14 cellular contexts compared by ENCODE assay signal in genomic region chr3:114508208-114508607, GRCh38.
DNase-seq lines count a peak whose midpoint lies in the region; ATAC-seq and TF ChIP-seq lines count a peak whose summit lies in the region.
"Had no signal": no experiment of that assay in that cellular context is flagged by ENCODE, and none has a peak within 500 bp of the region (broad histone marks: within the 10 kb centered on the region; RNA-seq: fewer than 3 reads in every experiment).

No MANE protein-coding gene starts in this region.

- ATAC-seq in left ventricle myocardium superior: peak; percentile 19
- no peak for ATAC-seq in right cardiac atrium
- ATAC-seq in gastrocnemius medialis: peak; percentile 40 to 75

- H3K4me1 ChIP-seq in right cardiac atrium (ENCODE audit: control insufficient read depth, insufficient read depth, low read length): peaks cover 5% of the 10 kb centered on the region
- H3K4me1 ChIP-seq in gastrocnemius medialis: peaks cover 71 to 73% of the 10 kb centered on the region in 2 donors
- H3K4me1 ChIP-seq: BE2C had no signal

- DNase-seq in left ventricle myocardium superior (no peak), right cardiac atrium (no peak), fibroblast of gingiva (ENCODE audit: low read depth) (peak; percentile 42), gastrocnemius medialis (no peak), ecto neural progenitor cell (ENCODE audit: low spot score) (no peak), mesenteric fat pad (ENCODE audit: low spot score) (no peak)
- no peak for DNase-seq in activated effector memory CD4-positive, alpha-beta T cell treated with Interleukin-2 at 50 U/mL for 16 hours
- DNase-seq: BE2C; C1 segment of cervical spinal cord; CD4-positive, CD25-positive, alpha-beta regulatory T cell; CD8-positive, alpha-beta memory T cell; COR-L47; HCEC 1CT had no signal

- H3K9me3 ChIP-seq in right cardiac atrium (ENCODE audit: control insufficient read depth, low read length) (no peaks in the 10 kb centered on the region), gastrocnemius medialis (no peaks in the 10 kb centered on the region)
- H3K9me3 ChIP-seq: BE2C had no signal

- 74% methylated on average over 1 of the region's 1 CpG for WGBS in right cardiac atrium

- in situ Hi-C loops in gastrocnemius medialis (cut with MboI; ENCODE audit: low sequenced_read_pairs in 4 of 4): no loop called here

- H3K27me3 ChIP-seq in right cardiac atrium (ENCODE audit: control insufficient read depth, insufficient read depth) (no peaks in the 10 kb centered on the region), gastrocnemius medialis (no peaks in the 10 kb centered on the region)
- H3K27me3 ChIP-seq: BE2C had no signal

- no peak for TF ChIP-seq POLR2A in gastrocnemius medialis (IDR thresholded peaks at IDR 0.05)

- H3K27ac ChIP-seq in right cardiac atrium (ENCODE audit: low read length) (no peak overlapping the region), gastrocnemius medialis (peak overlapping the region; percentile 75 to 81 (median 78))

- intact Hi-C loops in left ventricle myocardium superior (cut with micrococcal nuclease): no loop called here
- intact Hi-C loops in right cardiac atrium (cut with DNase I): no loop called here
- intact Hi-C loops in gastrocnemius medialis (cut with DNase I; ENCODE audit: low total_unique reads): loop anchor here (5.0 kb wide), 2 partner anchors 114 to 141 kb away; no protein-coding TSS in a partner anchor

- no peaks in the 10 kb centered on the region for H3K36me3 ChIP-seq in gastrocnemius medialis
- H3K36me3 ChIP-seq: BE2C had no signal

- TF ChIP-seq CTCF in gastrocnemius medialis (IDR thresholded peaks at IDR 0.05 in 4 of 5, conservative IDR thresholded peaks at IDR 0.05 in 1 of 5): no peak

- H3K4me3 ChIP-seq in right cardiac atrium (ENCODE audit: low read length) (no peak overlapping the region), gastrocnemius medialis (no peak overlapping the region)
- H3K4me3 ChIP-seq: GM23338 had no signal

Comparison
In these comparisons a context has a peak if more than half of its experiments do, and no peak if none do; other contexts are left out.
1. ATAC-seq: peak in left ventricle myocardium superior (single experiment) and gastrocnemius medialis (2 of 2); none in right cardiac atrium (0 of 2).